Comparison of ENCODE assay signal across 8 cellular contexts in the genomic region with DNA sequence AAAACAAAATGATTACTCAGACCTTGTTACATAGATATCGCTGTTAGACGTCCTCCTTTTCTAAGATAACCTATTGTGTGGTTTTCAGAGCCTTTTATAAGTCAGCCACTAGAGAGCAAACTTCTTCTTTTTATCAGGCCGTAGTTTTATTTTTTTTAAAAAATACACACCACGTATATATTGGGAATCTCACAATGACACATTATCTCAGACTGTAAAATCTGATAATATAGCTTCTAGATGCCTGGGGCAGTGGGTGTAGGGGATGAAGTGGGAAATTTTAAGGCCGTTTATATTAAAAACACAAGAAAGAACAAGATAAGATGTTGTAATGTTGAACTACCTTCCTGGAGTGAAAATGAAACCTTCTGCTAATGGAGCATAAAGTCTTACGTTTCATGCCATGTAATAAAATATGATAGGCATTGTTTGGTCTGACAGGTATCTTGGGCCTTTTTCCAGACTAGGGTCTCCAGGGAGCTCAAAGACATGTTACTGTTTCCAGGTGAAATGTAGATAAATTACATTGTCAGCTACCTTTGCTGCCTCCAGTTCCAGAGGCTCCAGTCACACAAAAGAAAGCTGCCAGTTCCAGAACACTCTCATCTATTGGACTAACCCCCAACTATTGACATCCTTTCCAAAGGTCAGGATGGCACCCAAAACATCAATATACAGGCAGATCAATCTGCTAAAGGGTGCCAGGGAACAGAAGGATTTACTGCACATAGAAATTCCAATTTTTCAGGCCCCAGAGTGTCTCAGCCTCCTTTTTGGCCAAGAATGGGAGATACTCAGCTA.
DNase-seq lines count a peak whose midpoint lies in the region; ATAC-seq and TF ChIP-seq lines count a peak whose summit lies in the region.

No MANE protein-coding gene starts in this region.

- H3K36me3 Mint-ChIP-seq in naive B cell, result no peaks in the 10 kb centered on the region

- H3K4me1 ChIP-seq in Peyer's patch, result peaks cover 0 to 11% (median 0%) of the 10 kb centered on the region in 4 donors

- H3K9me3 Mint-ChIP-seq in naive B cell, result no peaks in the 10 kb centered on the region

- H3K27ac ChIP-seq in Peyer's patch (peak overlapping the region; percentile 32 to 65 (median 52)), coronary artery (no peak overlapping the region)

- peak in 5 of 6 experiments; percentile 22 to 57 (median 56) for TF ChIP-seq CTCF in Peyer's patch (IDR thresholded peaks at IDR 0.05)
- no peak for TF ChIP-seq CTCF in coronary artery (IDR thresholded peaks at IDR 0.05)

- H3K9me3 ChIP-seq in Peyer's patch, result no peaks in the 10 kb centered on the region

- no peaks in the 10 kb centered on the region for H3K27me3 ChIP-seq in Peyer's patch

- no peaks in the 10 kb centered on the region for H3K36me3 ChIP-seq in Peyer's patch

- ATAC-seq in GM21360 (IDR thresholded peaks at IDR 0.05; ENCODE audit: unreplicated experiment) (peak; percentile 78), naive B cell (ENCODE audit: low read depth in 2 of 2) (peak; percentile 80 to 83)

- H3K4me1 Mint-ChIP-seq in naive B cell, result peaks cover 4 to 24% (median 16%) of the 10 kb centered on the region in 3 donors

- H3K27ac Mint-ChIP-seq in naive B cell, result peak overlapping the region; percentile 92 to 99 (median 96)

- no peaks in the 10 kb centered on the region for H3K27me3 Mint-ChIP-seq in naive B cell

- no peak for TF ChIP-seq POLR2A in Peyer's patch (IDR thresholded peaks at IDR 0.05)

- H3K4me3 Mint-ChIP-seq in naive B cell, result peak overlapping the region; percentile 83 to 92 (median 89)

- peak; percentile 23 for DNase-seq in EH (ENCODE audit: low read depth)
- peak; percentile 25 for DNase-seq in HPDE6-E6E7 (ENCODE audit: extremely low spot score)
- no peak for DNase-seq in Peyer's patch
- no peak for DNase-seq in coronary artery (ENCODE audit: low spot score)
- DNase-seq in naive B cell, result peak; percentile 49
- DNase-seq in stimulated activated CD4-positive, alpha-beta T cell treated with anti-CD3 and anti-CD28 coated beads, Interleukin-4, amount 100 ng/mL, for 1 hour, result no peak
- no peak for DNase-seq in stimulated activated naive CD4-positive, alpha-beta T cell treated with Interleukin-2 at 50 U/mL for 16 hours (lab: John Stamatoyannopoulos, UW)

- H3K4me3 ChIP-seq in Peyer's patch (peak overlapping the region; percentile 36 to 52 (median 40)), coronary artery (peak overlapping the region; percentile 55)

Comparison
In these comparisons a context has a peak if more than half of its experiments do, and no peak if none do; other contexts are left out.
1. DNase-seq: peak in EH (single experiment), HPDE6-E6E7 (single experiment) and naive B cell (single experiment); none in Peyer's patch (0 of 3), coronary artery (single experiment), stimulated activated CD4-positive, alpha-beta T cell treated with anti-CD3 and anti-CD28 coated beads, Interleukin-4, amount 100 ng/mL, for 1 hour (single experiment) and stimulated activated naive CD4-positive, alpha-beta T cell treated with Interleukin-2 at 50 U/mL for 16 hours (single experiment).
2. H3K27ac ChIP-seq: peak in Peyer's patch (4 of 4); none in coronary artery (0 of 2).